In the genomic region with DNA sequence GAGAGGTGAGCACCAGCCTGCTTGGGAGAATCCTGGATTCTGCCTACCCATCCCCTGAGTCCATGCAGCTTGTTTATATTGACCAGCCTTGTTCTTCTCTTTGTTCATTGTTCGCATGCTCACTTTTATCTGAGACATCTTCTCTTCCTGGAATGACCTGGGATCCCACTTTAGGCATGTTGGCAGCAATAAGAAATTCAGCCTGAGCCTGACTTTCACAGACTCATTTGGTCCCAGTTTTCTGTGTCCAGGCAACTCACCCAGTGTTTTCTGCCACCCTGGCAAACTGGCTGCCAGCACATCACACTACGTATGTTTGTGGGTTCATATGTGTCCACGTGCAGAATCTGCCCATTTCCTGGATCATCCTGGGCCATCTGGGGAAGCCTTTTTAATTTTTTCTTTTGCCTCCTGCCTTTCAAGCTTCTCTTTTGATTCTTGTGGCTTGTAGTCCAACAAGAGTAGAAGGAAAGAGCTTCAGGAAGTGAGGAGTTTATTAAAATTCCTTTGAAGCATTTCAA, we compare ENCODE assay signal across 20 cellular contexts.
DNase-seq lines count a peak whose midpoint lies in the region; ATAC-seq, FAIRE-seq and TF ChIP-seq lines count a peak whose summit lies in the region.
"Had no signal": no experiment of that assay in that cellular context is flagged by ENCODE, and none has a peak within 500 bp of the region (broad histone marks: within the 10 kb centered on the region; RNA-seq: fewer than 3 reads in every experiment).

No MANE protein-coding gene starts in this region.

- POLR2A ChIA-PET in HepG2 (lab: Yijun Ruan, JAX): no interaction called here

- 96% methylated on average over 3 of the region's 3 CpGs for WGBS in HepG2 (ENCODE audit: low lambda C conversion rate)
- WGBS in right lobe of liver (ENCODE audit: insufficient coverage, low coverage, low lambda C conversion rate, missing lambda C conversion rate): 77% methylated on average over 3 of the region's 3 CpGs

- no peak for TF ChIP-seq POLR2A in HepG2 (IDR thresholded peaks at IDR 0.05; ENCODE audit: insufficient read depth in 1 of 2, low read depth in 2 of 2, low read length in 2 of 2)
- no peak for TF ChIP-seq POLR2A in right lobe of liver (IDR thresholded peaks at IDR 0.05)

- H3K4me1 ChIP-seq in HepG2 (ENCODE audit: insufficient read depth, low read length) (peaks cover 20% of the 10 kb centered on the region; the same call in 1 of the 2 replicates), right lobe of liver (peaks cover 0 to 24% (median 3%) of the 10 kb centered on the region in 4 donors), astrocyte (ENCODE audit: insufficient read depth, low read length) (peaks cover 5% of the 10 kb centered on the region)

- no peak overlapping the region for H3K9ac ChIP-seq in HepG2 (ENCODE audit: insufficient read depth, low read depth, low read length)
- no peak overlapping the region for H3K9ac ChIP-seq in astrocyte (ENCODE audit: low read length)

- peaks cover 21% of the 10 kb centered on the region for H3K4me1 Mint-ChIP-seq in astrocyte (ENCODE audit: low read depth, unreplicated experiment)
- peaks cover 68 to 91% of the 10 kb centered on the region in 2 donors for H3K4me1 Mint-ChIP-seq in immature natural killer cell
- no peaks in the 10 kb centered on the region for H3K4me1 Mint-ChIP-seq in T-helper 2 cell treated with Interferon-gamma antibody and Interleukin-4, amounts not matched to agents 5 μg/mL and 100 μg/mL, for 36 hours (ENCODE audit: low read depth)

- H3K27me3 ChIP-seq in HepG2 (ENCODE audit: control insufficient read depth in 1 of 2, insufficient read depth in 2 of 2, low read length in 2 of 2) (no peaks in the 10 kb centered on the region), right lobe of liver (no peaks in the 10 kb centered on the region), astrocyte (ENCODE audit: insufficient read depth, low read length) (no peaks in the 10 kb centered on the region)

- ATAC-seq in HepG2 (no peak), right lobe of liver (no peak), GM21576 (IDR thresholded peaks at IDR 0.05; ENCODE audit: unreplicated experiment) (no peak), GM21825 (IDR thresholded peaks at IDR 0.05; ENCODE audit: unreplicated experiment) (no peak)
- ATAC-seq: CD8-positive, alpha-beta T cell had no signal

- no peak for TF ChIP-seq CTCF in HepG2 (CRISPR knock-in tag; IDR thresholded peaks at IDR 0.05)
- no peak for TF ChIP-seq CTCF in right lobe of liver (IDR thresholded peaks at IDR 0.05)
- no peak for TF ChIP-seq CTCF in astrocyte (IDR thresholded peaks at IDR 0.05; ENCODE audit: insufficient read depth, low read depth, low read length)

- no peak overlapping the region for H2AFZ ChIP-seq in HepG2 (ENCODE audit: low read length)
- H2AFZ ChIP-seq in astrocyte (ENCODE audit: low read depth, low read length): no peak overlapping the region

- H3K27me3 Mint-ChIP-seq in astrocyte (ENCODE audit: low read depth, unreplicated experiment): no peaks in the 10 kb centered on the region
- peaks cover 0 to 3% (median 2%) of the 10 kb centered on the region in 3 donors for H3K27me3 Mint-ChIP-seq in immature natural killer cell (ENCODE audit: low read depth in 3 of 3)
- no peaks in the 10 kb centered on the region for H3K27me3 Mint-ChIP-seq in T-helper 2 cell treated with Interferon-gamma antibody and Interleukin-4, amounts not matched to agents 5 μg/mL and 100 μg/mL, for 36 hours (ENCODE audit: low read depth)

- H3K4me3 ChIP-seq in HepG2 (replicated peaks in 1 of 3; ENCODE audit: insufficient read depth in 1 of 3, low read depth in 2 of 3, low read length in 3 of 3) (no peak overlapping the region), right lobe of liver (no peak overlapping the region), astrocyte (ENCODE audit: insufficient read depth, low read depth, low read length) (no peak overlapping the region)

- H4K20me1 ChIP-seq in HepG2 (ENCODE audit: insufficient read depth, low read length) (peaks cover 93% of the 10 kb centered on the region), astrocyte (ENCODE audit: insufficient read depth, low read length) (peaks cover 48% of the 10 kb centered on the region)

- FAIRE-seq in HepG2 (lab: Jason Lieb, UNC) (no peak), astrocyte (lab: Jason Lieb, UNC) (no peak)
- FAIRE-seq: A204.1, D721Med, GM12891, H1 had no signal

- peaks cover 6% of the 10 kb centered on the region for H3K9me3 Mint-ChIP-seq in astrocyte (ENCODE audit: unreplicated experiment)
- H3K9me3 Mint-ChIP-seq in immature natural killer cell: peaks cover 0 to 12% (median 4%) of the 10 kb centered on the region in 6 donors
- peaks cover 34% of the 10 kb centered on the region for H3K9me3 Mint-ChIP-seq in T-helper 2 cell treated with Interferon-gamma antibody and Interleukin-4, amounts not matched to agents 5 μg/mL and 100 μg/mL, for 36 hours

- no peak overlapping the region for H3K4me2 ChIP-seq in HepG2 (ENCODE audit: low read depth, low read length)
- H3K4me2 ChIP-seq in astrocyte (ENCODE audit: low read length): no peak overlapping the region

- CTCF ChIA-PET in HepG2 (lab: Yijun Ruan, JAX; ENCODE audit: low intra/inter-chr PET ratio, low total read pairs): no interaction called here

- H3K79me2 ChIP-seq in HepG2 (ENCODE audit: insufficient read depth, low read length) (peaks cover 94% of the 10 kb centered on the region), astrocyte (ENCODE audit: insufficient read depth, low read length) (peaks cover 81% of the 10 kb centered on the region)

- H3K4me3 Mint-ChIP-seq in astrocyte (ENCODE audit: unreplicated experiment) (no peak overlapping the region), immature natural killer cell (peak overlapping the region in 2 of 5 donors; percentile 6 to 36)
- no peak overlapping the region for H3K4me3 Mint-ChIP-seq in T-helper 2 cell treated with Interferon-gamma antibody and Interleukin-4, amounts not matched to agents 5 μg/mL and 100 μg/mL, for 36 hours
- H3K4me3 Mint-ChIP-seq: CD8-positive, alpha-beta T cell had no signal

- no TSS peak for BruUV-seq in HepG2 (replicated peaks; lab: Mats Ljungman, UMichigan)

- peaks cover 33% of the 10 kb centered on the region for H3K36me3 Mint-ChIP-seq in astrocyte (ENCODE audit: low read depth, unreplicated experiment)
- H3K36me3 Mint-ChIP-seq in immature natural killer cell: peaks cover 21 to 41% (median 37%) of the 10 kb centered on the region in 3 donors
- peaks cover 16% of the 10 kb centered on the region for H3K36me3 Mint-ChIP-seq in T-helper 2 cell treated with Interferon-gamma antibody and Interleukin-4, amounts not matched to agents 5 μg/mL and 100 μg/mL, for 36 hours (ENCODE audit: low read depth)

- no peak overlapping the region for H3K27ac ChIP-seq in HepG2 (ENCODE audit: extremely low read length, insufficient read depth, low read length)
- H3K27ac ChIP-seq in right lobe of liver: no peak overlapping the region
- H3K27ac ChIP-seq in astrocyte (ENCODE audit: low read depth, low read length): no peak overlapping the region

- TF ChIP-seq EP300 in HepG2 (IDR thresholded peaks at IDR 0.05; ENCODE audit: low read depth in 2 of 2, low read length in 2 of 2): no peak
- TF ChIP-seq EP300 in HepG2 (CRISPR knock-in tag; IDR thresholded peaks at IDR 0.05; ENCODE audit: borderline replicate concordance): no peak

- H3K36me3 ChIP-seq in HepG2 (replicated peaks in 1 of 2; ENCODE audit: control insufficient read depth in 1 of 2, insufficient read depth in 2 of 2, low read length in 2 of 2) (peaks cover 28 to 70% of the 10 kb centered on the region in 2 experiments), right lobe of liver (peaks cover 0 to 2% (median 0%) of the 10 kb centered on the region in 4 donors), astrocyte (ENCODE audit: insufficient read depth, low read length) (peaks cover 12% of the 10 kb centered on the region)

- H3K9me3 ChIP-seq in HepG2 (ENCODE audit: low read length) (peaks cover 10% of the 10 kb centered on the region; the same call in 1 of the 2 replicates), right lobe of liver (no peaks in the 10 kb centered on the region), astrocyte (ENCODE audit: insufficient read depth, low read depth, low read length) (peaks cover 6% of the 10 kb centered on the region)

- in situ Hi-C loops in HepG2 (cut with HindIII; ENCODE audit: extremely low pct_ligation_motif_present, low pct_unique_long_range_greater_than_20kb): no loop called here

- H3K27ac Mint-ChIP-seq in astrocyte (ENCODE audit: unreplicated experiment): peak overlapping the region; percentile 50
- H3K27ac Mint-ChIP-seq in immature natural killer cell: peak overlapping the region; percentile 9 to 90 (median 72)
- no peak overlapping the region for H3K27ac Mint-ChIP-seq in T-helper 2 cell treated with Interferon-gamma antibody and Interleukin-4, amounts not matched to agents 5 μg/mL and 100 μg/mL, for 36 hours
- H3K27ac Mint-ChIP-seq: CD8-positive, alpha-beta T cell had no signal

- intact Hi-C loops in HepG2 (cut with micrococcal nuclease; ENCODE audit: unreplicated experiment) (no loop called here), right lobe of liver (cut with DNase I) (no loop called here)

- TF ChIP-seq RAD21 in HepG2 (CRISPR knock-in tag; IDR thresholded peaks at IDR 0.05): no peak

- DNase-seq in HepG2 (ENCODE audit: low spot score): no peak
- DNase-seq in right lobe of liver: no peak
- no peak for DNase-seq in astrocyte (ENCODE audit: low read depth)
- peak; percentile 6 to 25 (median 13) for DNase-seq in immature natural killer cell
- no peak for DNase-seq in T-helper 2 cell treated with Interferon-gamma antibody and Interleukin-4, amounts not matched to agents 5 μg/mL and 100 μg/mL, for 36 hours (ENCODE audit: low spot score)
- DNase-seq: CD8-positive, alpha-beta T cell; NCI-H1436; NCI-H1930; NCI-H226; NCI-H524; NCI-H82; OCI-M1; RPMI8226; SIG-M5 had no signal

TF ChIP-seq in HepG2, 621 proteins besides CTCF, POLR2A, EP300 and RAD21 (continues in another document):
- TF ChIP-seq, protein P1, sequence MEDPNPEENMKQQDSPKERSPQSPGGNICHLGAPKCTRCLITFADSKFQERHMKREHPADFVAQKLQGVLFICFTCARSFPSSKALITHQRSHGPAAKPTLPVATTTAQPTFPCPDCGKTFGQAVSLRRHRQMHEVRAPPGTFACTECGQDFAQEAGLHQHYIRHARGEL (CRISPR knock-in tag; IDR thresholded peaks at IDR 0.05): no peak
- no peak for TF ChIP-seq SOX13 (IDR thresholded peaks at IDR 0.05)
- peak in 1 of 2 experiments; percentile 51; a peak in 1 of 4 replicates for TF ChIP-seq SOX13 (CRISPR knock-in tag; conservative IDR thresholded peaks at IDR 0.05 in 1 of 2, IDR thresholded peaks at IDR 0.05 in 1 of 2)
- TF ChIP-seq AGO2 (optimal IDR thresholded peaks at IDR 0.05; ENCODE audit: low read depth, low read length): peak; percentile 31
- no peak for TF ChIP-seq ZFP41 (CRISPR knock-in tag; IDR thresholded peaks at IDR 0.05; ENCODE audit: borderline replicate concordance)
- TF ChIP-seq MBNL3 (CRISPR knock-in tag; conservative IDR thresholded peaks at IDR 0.05): no peak
- TF ChIP-seq POLR2G (IDR thresholded peaks at IDR 0.05; ENCODE audit: low read depth, low read length): 0 out of 2 replicates have a peak, but pooled peaks have one; percentile 28
- TF ChIP-seq RBM22 (optimal IDR thresholded peaks at IDR 0.05; ENCODE audit: low read length): peak; percentile 98
- 0 out of 2 replicates have a peak, but pooled peaks have one; percentile 56 for TF ChIP-seq SSRP1 (CRISPR knock-in tag; IDR thresholded peaks at IDR 0.05)
- TF ChIP-seq POLR2AphosphoS5 (IDR thresholded peaks at IDR 0.05; ENCODE audit: low read depth, low read length): 0 out of 2 replicates have a peak, but pooled peaks have one; percentile 33

Comparison
In these comparisons a context has a peak if more than half of its experiments do, and no peak if none do; other contexts are left out.
1. DNase-seq: peak in immature natural killer cell (3 of 3); none in HepG2 (single experiment), right lobe of liver (0 of 3), astrocyte (single experiment) and T-helper 2 cell treated with Interferon-gamma antibody and Interleukin-4, amounts not matched to agents 5 μg/mL and 100 μg/mL, for 36 hours (single experiment).